ENCODE assay signal across 2 cellular contexts in genomic region chr12:53463802-53464375, GRCh38.
TF ChIP-seq lines count a peak whose summit lies in the region.

No MANE protein-coding gene starts in this region.

TF ChIP-seq in SK-N-SH treated with all-trans-retinoic acid at 6 μM for 48 hours, 23 proteins besides CTCF, POLR2A, EP300 and RAD21 (continued from another document):
- TF ChIP-seq CREB5 (CRISPR knock-in tag; IDR thresholded peaks at IDR 0.05; ENCODE audit: low read depth) (no peak), TOX (CRISPR knock-in tag; IDR thresholded peaks at IDR 0.05; ENCODE audit: borderline replicate concordance) (no peak), ZFP30 (CRISPR knock-in tag; IDR thresholded peaks at IDR 0.05) (no peak), PATZ1 (CRISPR knock-in tag; IDR thresholded peaks at IDR 0.05; ENCODE audit: borderline replicate concordance) (no peak), CSDC2 (CRISPR knock-in tag; IDR thresholded peaks at IDR 0.05) (no peak)
- TF ChIP-seq, protein P1, sequence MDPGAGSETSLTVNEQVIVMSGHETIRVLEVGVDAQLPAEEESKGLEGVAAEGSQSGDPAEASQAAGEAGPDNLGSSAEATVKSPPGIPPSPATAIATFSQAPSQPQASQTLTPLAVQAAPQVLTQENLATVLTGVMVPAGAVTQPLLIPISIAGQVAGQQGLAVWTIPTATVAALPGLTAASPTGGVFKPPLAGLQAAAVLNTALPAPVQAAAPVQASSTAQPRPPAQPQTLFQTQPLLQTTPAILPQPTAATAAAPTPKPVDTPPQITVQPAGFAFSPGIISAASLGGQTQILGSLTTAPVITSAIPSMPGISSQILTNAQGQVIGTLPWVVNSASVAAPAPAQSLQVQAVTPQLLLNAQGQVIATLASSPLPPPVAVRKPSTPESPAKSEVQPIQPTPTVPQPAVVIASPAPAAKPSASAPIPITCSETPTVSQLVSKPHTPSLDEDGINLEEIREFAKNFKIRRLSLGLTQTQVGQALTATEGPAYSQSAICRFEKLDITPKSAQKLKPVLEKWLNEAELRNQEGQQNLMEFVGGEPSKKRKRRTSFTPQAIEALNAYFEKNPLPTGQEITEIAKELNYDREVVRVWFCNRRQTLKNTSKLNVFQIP (CRISPR knock-in tag; IDR thresholded peaks at IDR 0.05; ENCODE audit: borderline replicate concordance, low read depth) = no peak

TF ChIP-seq in GM23338, 12 proteins besides CTCF, POLR2A, EP300 and RAD21 (continued from another document):
- TF ChIP-seq, protein P2, sequence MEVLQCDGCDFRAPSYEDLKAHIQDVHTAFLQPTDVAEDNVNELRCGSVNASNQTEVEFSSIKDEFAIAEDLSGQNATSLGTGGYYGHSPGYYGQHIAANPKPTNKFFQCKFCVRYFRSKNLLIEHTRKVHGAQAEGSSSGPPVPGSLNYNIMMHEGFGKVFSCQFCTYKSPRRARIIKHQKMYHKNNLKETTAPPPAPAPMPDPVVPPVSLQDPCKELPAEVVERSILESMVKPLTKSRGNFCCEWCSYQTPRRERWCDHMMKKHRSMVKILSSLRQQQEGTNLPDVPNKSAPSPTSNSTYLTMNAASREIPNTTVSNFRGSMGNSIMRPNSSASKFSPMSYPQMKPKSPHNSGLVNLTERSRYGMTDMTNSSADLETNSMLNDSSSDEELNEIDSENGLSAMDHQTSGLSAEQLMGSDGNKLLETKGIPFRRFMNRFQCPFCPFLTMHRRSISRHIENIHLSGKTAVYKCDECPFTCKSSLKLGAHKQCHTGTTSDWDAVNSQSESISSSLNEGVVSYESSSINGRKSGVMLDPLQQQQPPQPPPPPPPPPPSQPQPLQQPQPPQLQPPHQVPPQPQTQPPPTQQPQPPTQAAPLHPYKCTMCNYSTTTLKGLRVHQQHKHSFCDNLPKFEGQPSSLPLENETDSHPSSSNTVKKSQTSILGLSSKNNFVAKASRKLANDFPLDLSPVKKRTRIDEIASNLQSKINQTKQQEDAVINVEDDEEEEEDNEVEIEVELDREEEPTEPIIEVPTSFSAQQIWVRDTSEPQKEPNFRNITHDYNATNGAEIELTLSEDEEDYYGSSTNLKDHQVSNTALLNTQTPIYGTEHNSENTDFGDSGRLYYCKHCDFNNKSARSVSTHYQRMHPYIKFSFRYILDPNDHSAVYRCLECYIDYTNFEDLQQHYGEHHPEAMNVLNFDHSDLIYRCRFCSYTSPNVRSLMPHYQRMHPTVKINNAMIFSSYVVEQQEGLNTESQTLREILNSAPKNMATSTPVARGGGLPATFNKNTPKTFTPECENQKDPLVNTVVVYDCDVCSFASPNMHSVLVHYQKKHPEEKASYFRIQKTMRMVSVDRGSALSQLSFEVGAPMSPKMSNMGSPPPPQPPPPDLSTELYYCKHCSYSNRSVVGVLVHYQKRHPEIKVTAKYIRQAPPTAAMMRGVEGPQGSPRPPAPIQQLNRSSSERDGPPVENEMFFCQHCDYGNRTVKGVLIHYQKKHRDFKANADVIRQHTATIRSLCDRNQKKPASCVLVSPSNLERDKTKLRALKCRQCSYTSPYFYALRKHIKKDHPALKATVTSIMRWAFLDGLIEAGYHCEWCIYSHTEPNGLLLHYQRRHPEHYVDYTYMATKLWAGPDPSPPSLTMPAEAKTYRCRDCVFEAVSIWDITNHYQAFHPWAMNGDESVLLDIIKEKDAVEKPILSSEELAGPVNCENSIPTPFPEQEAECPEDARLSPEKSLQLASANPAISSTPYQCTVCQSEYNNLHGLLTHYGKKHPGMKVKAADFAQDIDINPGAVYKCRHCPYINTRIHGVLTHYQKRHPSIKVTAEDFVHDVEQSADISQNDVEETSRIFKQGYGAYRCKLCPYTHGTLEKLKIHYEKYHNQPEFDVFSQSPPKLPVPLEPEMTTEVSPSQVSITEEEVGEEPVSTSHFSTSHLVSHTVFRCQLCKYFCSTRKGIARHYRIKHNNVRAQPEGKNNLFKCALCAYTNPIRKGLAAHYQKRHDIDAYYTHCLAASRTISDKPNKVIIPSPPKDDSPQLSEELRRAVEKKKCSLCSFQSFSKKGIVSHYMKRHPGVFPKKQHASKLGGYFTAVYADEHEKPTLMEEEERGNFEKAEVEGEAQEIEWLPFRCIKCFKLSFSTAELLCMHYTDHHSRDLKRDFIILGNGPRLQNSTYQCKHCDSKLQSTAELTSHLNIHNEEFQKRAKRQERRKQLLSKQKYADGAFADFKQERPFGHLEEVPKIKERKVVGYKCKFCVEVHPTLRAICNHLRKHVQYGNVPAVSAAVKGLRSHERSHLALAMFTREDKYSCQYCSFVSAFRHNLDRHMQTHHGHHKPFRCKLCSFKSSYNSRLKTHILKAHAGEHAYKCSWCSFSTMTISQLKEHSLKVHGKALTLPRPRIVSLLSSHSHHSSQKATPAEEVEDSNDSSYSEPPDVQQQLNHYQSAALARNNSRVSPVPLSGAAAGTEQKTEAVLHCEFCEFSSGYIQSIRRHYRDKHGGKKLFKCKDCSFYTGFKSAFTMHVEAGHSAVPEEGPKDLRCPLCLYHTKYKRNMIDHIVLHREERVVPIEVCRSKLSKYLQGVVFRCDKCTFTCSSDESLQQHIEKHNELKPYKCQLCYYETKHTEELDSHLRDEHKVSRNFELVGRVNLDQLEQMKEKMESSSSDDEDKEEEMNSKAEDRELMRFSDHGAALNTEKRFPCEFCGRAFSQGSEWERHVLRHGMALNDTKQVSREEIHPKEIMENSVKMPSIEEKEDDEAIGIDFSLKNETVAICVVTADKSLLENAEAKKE (CRISPR knock-in tag; IDR thresholded peaks at IDR 0.05) = no peak
- TF ChIP-seq POLR2AphosphoS5 (IDR thresholded peaks at IDR 0.05; ENCODE audit: low read depth) (no peak), JUNB (IDR thresholded peaks at IDR 0.05; ENCODE audit: unreplicated experiment) (no peak)
- TF ChIP-seq, protein P3, sequence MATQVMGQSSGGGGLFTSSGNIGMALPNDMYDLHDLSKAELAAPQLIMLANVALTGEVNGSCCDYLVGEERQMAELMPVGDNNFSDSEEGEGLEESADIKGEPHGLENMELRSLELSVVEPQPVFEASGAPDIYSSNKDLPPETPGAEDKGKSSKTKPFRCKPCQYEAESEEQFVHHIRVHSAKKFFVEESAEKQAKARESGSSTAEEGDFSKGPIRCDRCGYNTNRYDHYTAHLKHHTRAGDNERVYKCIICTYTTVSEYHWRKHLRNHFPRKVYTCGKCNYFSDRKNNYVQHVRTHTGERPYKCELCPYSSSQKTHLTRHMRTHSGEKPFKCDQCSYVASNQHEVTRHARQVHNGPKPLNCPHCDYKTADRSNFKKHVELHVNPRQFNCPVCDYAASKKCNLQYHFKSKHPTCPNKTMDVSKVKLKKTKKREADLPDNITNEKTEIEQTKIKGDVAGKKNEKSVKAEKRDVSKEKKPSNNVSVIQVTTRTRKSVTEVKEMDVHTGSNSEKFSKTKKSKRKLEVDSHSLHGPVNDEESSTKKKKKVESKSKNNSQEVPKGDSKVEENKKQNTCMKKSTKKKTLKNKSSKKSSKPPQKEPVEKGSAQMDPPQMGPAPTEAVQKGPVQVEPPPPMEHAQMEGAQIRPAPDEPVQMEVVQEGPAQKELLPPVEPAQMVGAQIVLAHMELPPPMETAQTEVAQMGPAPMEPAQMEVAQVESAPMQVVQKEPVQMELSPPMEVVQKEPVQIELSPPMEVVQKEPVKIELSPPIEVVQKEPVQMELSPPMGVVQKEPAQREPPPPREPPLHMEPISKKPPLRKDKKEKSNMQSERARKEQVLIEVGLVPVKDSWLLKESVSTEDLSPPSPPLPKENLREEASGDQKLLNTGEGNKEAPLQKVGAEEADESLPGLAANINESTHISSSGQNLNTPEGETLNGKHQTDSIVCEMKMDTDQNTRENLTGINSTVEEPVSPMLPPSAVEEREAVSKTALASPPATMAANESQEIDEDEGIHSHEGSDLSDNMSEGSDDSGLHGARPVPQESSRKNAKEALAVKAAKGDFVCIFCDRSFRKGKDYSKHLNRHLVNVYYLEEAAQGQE (IDR thresholded peaks at IDR 0.05; ENCODE audit: unreplicated experiment) = no peak
